ENCODE assay signal across 1 cellular context in the genomic region with DNA sequence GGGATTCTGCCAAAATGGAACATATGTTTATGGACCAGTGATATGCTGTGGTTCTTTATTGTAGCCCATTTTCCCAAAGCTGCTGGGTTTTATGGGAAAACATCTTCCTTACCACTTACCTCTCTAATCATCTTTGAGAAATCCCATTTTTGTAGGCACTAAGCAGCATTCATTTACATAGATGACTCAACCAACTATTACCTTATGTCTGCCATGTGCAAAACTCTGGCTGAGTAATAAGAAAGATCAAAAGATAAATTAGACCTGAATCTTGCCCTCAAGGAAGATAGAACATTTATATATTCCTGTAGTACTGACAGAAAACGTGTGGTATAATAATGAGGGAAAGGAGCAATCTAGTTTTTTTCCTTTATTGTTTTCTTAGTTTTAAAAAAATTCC.
TF ChIP-seq lines count a peak whose summit lies in the region.

No MANE protein-coding gene starts in this region.

TF ChIP-seq in WTC11, 78 proteins besides CTCF, POLR2A, EP300 and RAD21:
- TF ChIP-seq, protein P1, sequence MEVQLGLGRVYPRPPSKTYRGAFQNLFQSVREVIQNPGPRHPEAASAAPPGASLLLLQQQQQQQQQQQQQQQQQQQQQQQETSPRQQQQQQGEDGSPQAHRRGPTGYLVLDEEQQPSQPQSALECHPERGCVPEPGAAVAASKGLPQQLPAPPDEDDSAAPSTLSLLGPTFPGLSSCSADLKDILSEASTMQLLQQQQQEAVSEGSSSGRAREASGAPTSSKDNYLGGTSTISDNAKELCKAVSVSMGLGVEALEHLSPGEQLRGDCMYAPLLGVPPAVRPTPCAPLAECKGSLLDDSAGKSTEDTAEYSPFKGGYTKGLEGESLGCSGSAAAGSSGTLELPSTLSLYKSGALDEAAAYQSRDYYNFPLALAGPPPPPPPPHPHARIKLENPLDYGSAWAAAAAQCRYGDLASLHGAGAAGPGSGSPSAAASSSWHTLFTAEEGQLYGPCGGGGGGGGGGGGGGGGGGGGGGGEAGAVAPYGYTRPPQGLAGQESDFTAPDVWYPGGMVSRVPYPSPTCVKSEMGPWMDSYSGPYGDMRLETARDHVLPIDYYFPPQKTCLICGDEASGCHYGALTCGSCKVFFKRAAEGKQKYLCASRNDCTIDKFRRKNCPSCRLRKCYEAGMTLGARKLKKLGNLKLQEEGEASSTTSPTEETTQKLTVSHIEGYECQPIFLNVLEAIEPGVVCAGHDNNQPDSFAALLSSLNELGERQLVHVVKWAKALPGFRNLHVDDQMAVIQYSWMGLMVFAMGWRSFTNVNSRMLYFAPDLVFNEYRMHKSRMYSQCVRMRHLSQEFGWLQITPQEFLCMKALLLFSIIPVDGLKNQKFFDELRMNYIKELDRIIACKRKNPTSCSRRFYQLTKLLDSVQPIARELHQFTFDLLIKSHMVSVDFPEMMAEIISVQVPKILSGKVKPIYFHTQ (CRISPR knock-in tag; IDR thresholded peaks at IDR 0.05) = no peak
